1 cellular context compared by ENCODE assay signal in genomic region chr6:70667711-70668498, GRCh38.
TF ChIP-seq lines count a peak whose summit lies in the region.

Gene SMAP1, plus strand, starts transcription at chr6:70667883. Its CDS starts 141 bp downstream, at chr6:70668024.

TF ChIP-seq in HepG2, 621 proteins besides CTCF, POLR2A, EP300 and RAD21 (continued from another document and continues in another):
- TF ChIP-seq SKIL (CRISPR knock-in tag; IDR thresholded peaks at IDR 0.05; ENCODE audit: borderline replicate concordance) (peak; percentile 93), TMF1 (CRISPR knock-in tag; IDR thresholded peaks at IDR 0.05; ENCODE audit: low read depth) (peak; percentile 79), ATF7-NPFF (CRISPR knock-in tag; IDR thresholded peaks at IDR 0.05; ENCODE audit: low read depth) (peak; percentile 89), YEATS4 (CRISPR knock-in tag; IDR thresholded peaks at IDR 0.05; ENCODE audit: borderline replicate concordance) (peak; percentile 86), SMYD3 (CRISPR knock-in tag; IDR thresholded peaks at IDR 0.05) (0 out of 2 replicates have a peak, but pooled peaks have one; percentile 29), SRSF9 (IDR thresholded peaks at IDR 0.05; ENCODE audit: borderline replicate concordance, insufficient read depth, low read depth, low read length, poor library complexity, severe bottlenecking) (no peak), ZNF616 (CRISPR knock-in tag; IDR thresholded peaks at IDR 0.05; ENCODE audit: low read depth) (peak; percentile 74; the same call in 1 of the 2 replicates), ZNF670 (CRISPR knock-in tag; IDR thresholded peaks at IDR 0.05; ENCODE audit: borderline replicate concordance) (peak; percentile 21; the same call in 1 of the 2 replicates), EEA1 (CRISPR knock-in tag; IDR thresholded peaks at IDR 0.05; ENCODE audit: borderline replicate concordance) (peak; percentile 56; the same call in 1 of the 2 replicates), PHF8 (CRISPR knock-in tag; IDR thresholded peaks at IDR 0.05) (peak; percentile 87), ZSCAN31 (CRISPR knock-in tag; IDR thresholded peaks at IDR 0.05; ENCODE audit: low read depth) (peak; percentile 69), PATZ1 (CRISPR knock-in tag; IDR thresholded peaks at IDR 0.05) (peak; percentile 52; the same call in 1 of the 2 replicates), YEATS2 (CRISPR knock-in tag; IDR thresholded peaks at IDR 0.05; ENCODE audit: borderline replicate concordance) (peak; percentile 69), ZNF430 (CRISPR knock-in tag; IDR thresholded peaks at IDR 0.05) (peak; percentile 51), TFDP1 (CRISPR knock-in tag; IDR thresholded peaks at IDR 0.05; ENCODE audit: borderline replicate concordance) (peak; percentile 69; the same call in 1 of the 2 replicates), KDM1A (CRISPR knock-in tag; IDR thresholded peaks at IDR 0.05) (no peak), ZNF275 (CRISPR knock-in tag; IDR thresholded peaks at IDR 0.05; ENCODE audit: borderline replicate concordance) (0 out of 2 replicates have a peak, but pooled peaks have one; percentile 28), ZNF784 (CRISPR knock-in tag; IDR thresholded peaks at IDR 0.05; ENCODE audit: borderline replicate concordance) (0 out of 2 replicates have a peak, but pooled peaks have one; percentile 20), MYPOP (CRISPR knock-in tag; IDR thresholded peaks at IDR 0.05) (peak; percentile 80), ZBED4 (CRISPR knock-in tag; IDR thresholded peaks at IDR 0.05; ENCODE audit: borderline replicate concordance) (0 out of 2 replicates have a peak, but pooled peaks have one; percentile 51), CAMTA2 (CRISPR knock-in tag; IDR thresholded peaks at IDR 0.05; ENCODE audit: borderline replicate concordance) (0 out of 2 replicates have a peak, but pooled peaks have one; percentile 42), MEF2D (CRISPR knock-in tag; IDR thresholded peaks at IDR 0.05) (no peak), ZFY (CRISPR knock-in tag; IDR thresholded peaks at IDR 0.05) (peak; percentile 89), KLF15 (CRISPR knock-in tag; IDR thresholded peaks at IDR 0.05; ENCODE audit: borderline replicate concordance) (no peak), ZNF230 (CRISPR knock-in tag; IDR thresholded peaks at IDR 0.05) (peak; percentile 93; the same call in 1 of the 2 replicates), FOXC1 (CRISPR knock-in tag; IDR thresholded peaks at IDR 0.05; ENCODE audit: borderline replicate concordance) (peak; percentile 93), RBFOX2 (IDR thresholded peaks at IDR 0.05; ENCODE audit: low read depth, low read length) (peak; percentile 89), AHR (CRISPR knock-in tag; IDR thresholded peaks at IDR 0.05) (0 out of 2 replicates have a peak, but pooled peaks have one; percentile 44), ZNF556 (CRISPR knock-in tag; IDR thresholded peaks at IDR 0.05; ENCODE audit: borderline replicate concordance) (peak; percentile 77), GTF2F1 (IDR thresholded peaks at IDR 0.05; ENCODE audit: low read length) (no peak), JARID2 (CRISPR knock-in tag; IDR thresholded peaks at IDR 0.05; ENCODE audit: insufficient replicate concordance) (no peak), ZNF782 (CRISPR knock-in tag; IDR thresholded peaks at IDR 0.05; ENCODE audit: borderline replicate concordance) (peak; percentile 88), ZNF891 (CRISPR knock-in tag; IDR thresholded peaks at IDR 0.05) (no peak), NFATC3 (CRISPR knock-in tag; IDR thresholded peaks at IDR 0.05) (no peak), SP4 (CRISPR knock-in tag; IDR thresholded peaks at IDR 0.05) (peak; percentile 87), IKZF4 (CRISPR knock-in tag; IDR thresholded peaks at IDR 0.05; ENCODE audit: borderline replicate concordance, low read depth, not compliant biosample characterization) (no peak), ARID4A (CRISPR knock-in tag; IDR thresholded peaks at IDR 0.05; ENCODE audit: borderline replicate concordance) (peak; percentile 96), SRY (CRISPR knock-in tag; IDR thresholded peaks at IDR 0.05) (0 out of 2 replicates have a peak, but pooled peaks have one; percentile 55), ATF7 (IDR thresholded peaks at IDR 0.05) (no peak), ATF7 (CRISPR knock-in tag; IDR thresholded peaks at IDR 0.05) (peak; percentile 45; the same call in 1 of the 2 replicates), BCL3 (CRISPR knock-in tag; IDR thresholded peaks at IDR 0.05) (peak; percentile 89; the same call in 1 of the 2 replicates), ELF1 (CRISPR knock-in tag; IDR thresholded peaks at IDR 0.05) (peak; percentile 87), CBX1 (IDR thresholded peaks at IDR 0.05; ENCODE audit: low read depth) (peak; percentile 62), ZNF501 (CRISPR knock-in tag; IDR thresholded peaks at IDR 0.05) (peak; percentile 85)
